Comparison of ENCODE assay signal across 21 cellular contexts in genomic region chr11:130514316-130514715, GRCh38.
DNase-seq lines count a peak whose midpoint lies in the region; ATAC-seq and FAIRE-seq lines count a peak whose summit lies in the region.
"Had no signal": no experiment of that assay in that cellular context is flagged by ENCODE, and none has a peak within 500 bp of the region (broad histone marks: within the 10 kb centered on the region; RNA-seq: fewer than 3 reads in every experiment).

No MANE protein-coding gene starts in this region.

- ATAC-seq in esophagus mucosa (no peak), GM21529 (IDR thresholded peaks at IDR 0.05; ENCODE audit: unreplicated experiment) (no peak)
- ATAC-seq: activated naive CD8-positive, alpha-beta T cell treated with anti-CD3 and anti-CD28 coated beads, Interleukin-2, amount 50 U/mL, for 24 hours; heart right ventricle; left lobe of liver had no signal

- no peak for FAIRE-seq in GM19239 (lab: Jason Lieb, UNC)
- FAIRE-seq: HTR-8/SVneo had no signal

- DNase-seq in EL (peak; percentile 25), NCI-H226 (peak; percentile 33), dedifferentiated amniotic fluid mesenchymal stem cell (ENCODE audit: extremely low spot score) (peak; percentile 29), renal cortical epithelial cell (ENCODE audit: low read depth) (peak; percentile 45), GM19239 (ENCODE audit: insufficient read length, low spot score) (no peak), MV-4-11 (lab: John Stamatoyannopoulos, UW) (no peak)
- DNase-seq: activated CD8-positive, alpha-beta memory T cell treated with anti-CD3 and anti-CD28 coated beads, Interleukin-2, amount 50 U/mL, for 48 hours; activated naive CD8-positive, alpha-beta T cell treated with anti-CD3 and anti-CD28 coated beads, Interleukin-2, amount 50 U/mL, for 24 hours; AML-193; heart right ventricle; NCI-H1105 treated with DMSO at 0.1 percent for 48 hours; NCI-H526 treated with DMSO at 0.1 percent for 48 hours; PC-9; stimulated activated CD4-positive, alpha-beta T cell treated with anti-CD3 and anti-CD28 coated beads, Interleukin-2, amount 100 ng/mL, for 24 hours; stimulated activated naive CD4-positive, alpha-beta T cell; T-helper 2 cell; tibial artery had no signal

Comparison
In these comparisons a context has a peak if more than half of its experiments do, and no peak if none do; other contexts are left out.
1. DNase-seq: peak in EL (single experiment), NCI-H226 (single experiment), dedifferentiated amniotic fluid mesenchymal stem cell (single experiment) and renal cortical epithelial cell (single experiment); none in GM19239 (single experiment) and MV-4-11 (single experiment).